In genomic region chr3:129120254-129121004, GRCh38 we compare ENCODE assay signal across 8 cellular contexts. TPM values are rescaled to one million over a fixed set of nuclear protein-coding genes. Genes with fewer than 3 reads are reported as not detected.
DNase-seq lines count a peak whose midpoint lies in the region; ATAC-seq lines count a peak whose summit lies in the region.

No MANE protein-coding gene starts in this region.

- no peaks in the 10 kb centered on the region for H3K9me3 Mint-ChIP-seq in effector memory CD8-positive, alpha-beta T cell
- no peaks in the 10 kb centered on the region for H3K9me3 Mint-ChIP-seq in memory B cell

- ATAC-seq in HG02759 (IDR thresholded peaks at IDR 0.05; ENCODE audit: unreplicated experiment) (peak; percentile 64), memory B cell (ENCODE audit: low read depth) (peak; percentile 78)
- peak; percentile 69 for ATAC-seq in effector memory CD8-positive, alpha-beta T cell (replicated peaks)

- H3K36me3 Mint-ChIP-seq in effector memory CD8-positive, alpha-beta T cell (ENCODE audit: insufficient read depth) = peaks cover 40% of the 10 kb centered on the region
- peaks cover 9% of the 10 kb centered on the region for H3K36me3 Mint-ChIP-seq in memory B cell

- DNase-seq in NCI-H1105 treated with DMSO at 0.1 percent for 48 hours (lab: John Stamatoyannopoulos, UW) (peak; percentile 25), NCI-H1105 (lab: John Stamatoyannopoulos, UW) (no peak), NCI-H460 (ENCODE audit: extremely low read depth, low read depth) (peak; percentile 47), memory B cell (ENCODE audit: low spot score in 2 of 2) (peak; percentile 72 to 87)
- DNase-seq in activated CD8-positive, alpha-beta memory T cell treated with anti-CD3 and anti-CD28 coated beads for 1 hour (ENCODE audit: extremely low read depth in 1 of 2, low read depth in 1 of 2) = peak; percentile 69 to 76
- peak; percentile 86 to 89 (median 88) for DNase-seq in effector memory CD8-positive, alpha-beta T cell
- DNase-seq in stimulated activated CD8-positive, alpha-beta memory T cell treated with anti-CD3 and anti-CD28 coated beads, Interleukin-12 subunit alpha, Interleukin-12 subunit beta, amount 100 ng/mL, for 24 hours (ENCODE audit: extremely low read depth) = peak; percentile 80

- H3K4me1 Mint-ChIP-seq in effector memory CD8-positive, alpha-beta T cell (ENCODE audit: low read depth in 2 of 2) = peaks cover 41 to 56% of the 10 kb centered on the region in 2 donors
- H3K4me1 Mint-ChIP-seq in memory B cell = peaks cover 32% of the 10 kb centered on the region

- no peaks in the 10 kb centered on the region for H3K27me3 Mint-ChIP-seq in effector memory CD8-positive, alpha-beta T cell
- H3K27me3 Mint-ChIP-seq in memory B cell = no peaks in the 10 kb centered on the region

- H3K27ac Mint-ChIP-seq in effector memory CD8-positive, alpha-beta T cell = peak overlapping the region; percentile 82 to 94
- no peak overlapping the region for H3K27ac Mint-ChIP-seq in memory B cell

- peak overlapping the region; percentile 93 for H3K4me3 Mint-ChIP-seq in effector memory CD8-positive, alpha-beta T cell
- peak overlapping the region; percentile 89 for H3K4me3 Mint-ChIP-seq in memory B cell

RNA-seq across cellular contexts. Expression of gene RAB43, which starts 1.2 kb away (rescaled TPM):
- 7.7 and 8.2 TPM in 2 replicates for total RNA-seq in NCI-H460 (2014; rRNA removed; shearing (Covaris generic))
- polyA plus RNA-seq in NCI-H460 (2014; cell fraction: nucleus; rRNA removed) = 4.7 and 7.6 TPM in 2 replicates

RNA-seq across cellular contexts. Expression of gene ISY1, which starts 40.4 kb away (rescaled TPM):
- total RNA-seq in NCI-H460 (2014; rRNA removed; shearing (Covaris generic)) = 21.6 TPM in 2 replicates
- 10.9 and 20.2 TPM in 2 replicates for polyA plus RNA-seq in NCI-H460 (2014; cell fraction: nucleus; rRNA removed)

RNA-seq across cellular contexts. Expression of gene GP9, which starts 59.9 kb away (rescaled TPM):
- total RNA-seq in NCI-H460 (2014; rRNA removed; shearing (Covaris generic)) = not detected in 2 replicates
- not detected in 2 replicates for polyA plus RNA-seq in NCI-H460 (2014; cell fraction: nucleus; rRNA removed)
